18 cellular contexts compared by ENCODE assay signal in genomic region chr5:17381926-17382325, GRCh38.
A peak's percentile ranks its signal among the peaks of the same experiment; 100 is the strongest.
DNase-seq lines count a peak whose midpoint lies in the region; ATAC-seq, FAIRE-seq and TF ChIP-seq lines count a peak whose summit lies in the region.
"Had no signal": no experiment of that assay in that cellular context is flagged by ENCODE, and none has a peak within 500 bp of the region (broad histone marks: within the 10 kb centered on the region; RNA-seq: fewer than 3 reads in every experiment).

No MANE protein-coding gene starts in this region.

- TF ChIP-seq CTCF in brain (conservative IDR thresholded peaks at IDR 0.05), result no peak
- no peak for TF ChIP-seq CTCF in right lobe of liver (IDR thresholded peaks at IDR 0.05)
- no peak for TF ChIP-seq CTCF in testis (IDR thresholded peaks at IDR 0.05)
- TF ChIP-seq CTCF in endothelial cell (IDR thresholded peaks at IDR 0.05; ENCODE audit: unreplicated experiment), result no peak

- DNase-seq in MV-4-11 (lab: John Stamatoyannopoulos, UW) (peak; percentile 99), right lobe of liver (peak in 2 of 3 donors; percentile 56 to 65), testis (peak; percentile 17), NCI-H1105 treated with DMSO at 0.1 percent for 48 hours (lab: John Stamatoyannopoulos, UW) (no peak), GM12892 (ENCODE audit: insufficient read length) (no peak), endothelial cell (ENCODE audit: low spot score) (no peak)
- DNase-seq: activated CD4-positive, alpha-beta T cell treated with anti-CD3 and anti-CD28 coated beads for 36 hours; effector memory CD4-positive, alpha-beta T cell; NCI-H187 treated with DMSO at 0.1 percent for 48 hours; NCI-H526 treated with DMSO at 0.1 percent for 48 hours; occipital lobe; stomach; T-helper 9 cell had no signal

- WGBS in right lobe of liver (ENCODE audit: insufficient coverage, low coverage, low lambda C conversion rate, missing lambda C conversion rate), result 70% methylated on average over 2 of the region's 2 CpGs
- WGBS in testis, 2 donors, result 84 to 96% methylated on average over 2 of the region's 2 CpGs

- no peaks in the 10 kb centered on the region for H3K4me1 ChIP-seq in right lobe of liver
- no peaks in the 10 kb centered on the region for H3K4me1 ChIP-seq in testis
- H3K4me1 ChIP-seq: breast epithelium, stomach had no signal

- intact Hi-C loops in right lobe of liver (cut with DNase I), result no loop called here
- intact Hi-C loops in testis (cut with DNase I; ENCODE audit: low total_unique reads), result no loop called here

- H3K27me3 Mint-ChIP-seq in brain (peaks cover 3% of the 10 kb centered on the region), endothelial cell (ENCODE audit: unreplicated experiment) (no peaks in the 10 kb centered on the region)
- H3K27me3 Mint-ChIP-seq: activated CD4-positive, alpha-beta T cell treated with anti-CD3 and anti-CD28 coated beads for 36 hours had no signal

- H3K27ac ChIP-seq in right lobe of liver (no peak overlapping the region), testis (no peak overlapping the region)
- H3K27ac ChIP-seq: breast epithelium, stomach had no signal

- H3K4me3 ChIP-seq in right lobe of liver (no peak overlapping the region), testis (no peak overlapping the region)
- H3K4me3 ChIP-seq: breast epithelium, K562, stomach had no signal

- H3K36me3 ChIP-seq in right lobe of liver (no peaks in the 10 kb centered on the region), testis (ENCODE audit: low read depth, missing control alignments) (no peaks in the 10 kb centered on the region)
- H3K36me3 ChIP-seq: breast epithelium, stomach had no signal

- no peak for TF ChIP-seq POLR2A in right lobe of liver (IDR thresholded peaks at IDR 0.05)
- TF ChIP-seq POLR2A in testis (IDR thresholded peaks at IDR 0.05), result no peak
- no peak for TF ChIP-seq POLR2A in GM12892 (IDR thresholded peaks at IDR 0.05; ENCODE audit: low read depth, low read length)

- H3K4me3 Mint-ChIP-seq in brain, result no peak overlapping the region
- H3K4me3 Mint-ChIP-seq in endothelial cell (ENCODE audit: unreplicated experiment), result no peak overlapping the region
- H3K4me3 Mint-ChIP-seq: activated CD4-positive, alpha-beta T cell treated with anti-CD3 and anti-CD28 coated beads for 36 hours had no signal

- H3K27me3 ChIP-seq in right lobe of liver, result no peaks in the 10 kb centered on the region
- H3K27me3 ChIP-seq in testis, result no peaks in the 10 kb centered on the region
- H3K27me3 ChIP-seq: breast epithelium, stomach had no signal

- no peak for FAIRE-seq in GM12892 (lab: Jason Lieb, UNC)
- FAIRE-seq: K562 had no signal

- ATAC-seq in right lobe of liver, result peak; percentile 45 to 69 (median 55)
- ATAC-seq in HG03108 (IDR thresholded peaks at IDR 0.05; ENCODE audit: unreplicated experiment), result no peak
- ATAC-seq: activated CD4-positive, alpha-beta T cell treated with anti-CD3 and anti-CD28 coated beads for 36 hours; activated naive CD4-positive, alpha-beta T cell treated with anti-CD3 and anti-CD28 coated beads, Interleukin-2, amount 50 U/mL, for 72 hours; K562 had no signal

- H3K27ac Mint-ChIP-seq in brain (peak overlapping the region in 3 of 5 experiments; percentile 54 to 75 (median 59)), endothelial cell (ENCODE audit: unreplicated experiment) (no peak overlapping the region)
- H3K27ac Mint-ChIP-seq: activated CD4-positive, alpha-beta T cell treated with anti-CD3 and anti-CD28 coated beads for 36 hours; activated naive CD4-positive, alpha-beta T cell treated with anti-CD3 and anti-CD28 coated beads, Interleukin-2, amount 50 U/mL, for 72 hours had no signal

- H3K4me1 Mint-ChIP-seq in brain, result peaks cover 70% of the 10 kb centered on the region
- H3K4me1 Mint-ChIP-seq in endothelial cell (ENCODE audit: unreplicated experiment), result no peaks in the 10 kb centered on the region
- H3K4me1 Mint-ChIP-seq: activated CD4-positive, alpha-beta T cell treated with anti-CD3 and anti-CD28 coated beads for 36 hours had no signal

- H3K9me3 ChIP-seq in right lobe of liver (no peaks in the 10 kb centered on the region), testis (no peaks in the 10 kb centered on the region)
- H3K9me3 ChIP-seq: breast epithelium, stomach had no signal

- H3K9me3 Mint-ChIP-seq in brain (peaks cover 0 to 7% (median 0%) of the 10 kb centered on the region in 5 experiments), endothelial cell (ENCODE audit: unreplicated experiment) (no peaks in the 10 kb centered on the region)

- H3K36me3 Mint-ChIP-seq in brain (no peaks in the 10 kb centered on the region), endothelial cell (ENCODE audit: low read depth, unreplicated experiment) (no peaks in the 10 kb centered on the region)

Comparison
In these comparisons a context has a peak if more than half of its experiments do, and no peak if none do; other contexts are left out.
1. DNase-seq: peak in MV-4-11 (single experiment), right lobe of liver (2 of 3) and testis (single experiment); none in NCI-H1105 treated with DMSO at 0.1 percent for 48 hours (single experiment), GM12892 (single experiment) and endothelial cell (single experiment).